ENCODE assay signal across 8 cellular contexts in genomic region chr20:34871966-34872603, GRCh38. TPM values are rescaled to one million over a fixed set of nuclear protein-coding genes. Genes with fewer than 3 reads are reported as not detected.
DNase-seq lines count a peak whose midpoint lies in the region; ATAC-seq and TF ChIP-seq lines count a peak whose summit lies in the region.

No MANE protein-coding gene starts in this region.

- H3K27me3 Mint-ChIP-seq in activated naive CD4-positive, alpha-beta T cell treated with anti-CD3 and anti-CD28 coated beads, Interleukin-2, amount 50 U/mL, for 24 hours = no peaks in the 10 kb centered on the region
- peaks cover 3% of the 10 kb centered on the region for H3K27me3 Mint-ChIP-seq in type B pancreatic cell

- peak overlapping the region; percentile 84 for H3K27ac Mint-ChIP-seq in activated naive CD4-positive, alpha-beta T cell treated with anti-CD3 and anti-CD28 coated beads, Interleukin-2, amount 50 U/mL, for 24 hours
- H3K27ac Mint-ChIP-seq in activated naive CD4-positive, alpha-beta T cell treated with anti-CD3 and anti-CD28 coated beads, Interleukin-2, amount 50 U/mL, for 72 hours = peak overlapping the region in 1 of 2 donors; percentile 82
- H3K27ac Mint-ChIP-seq in type B pancreatic cell = peak overlapping the region; percentile 65

- peak overlapping the region; percentile 62 for H3K4me3 ChIP-seq in astrocyte of the spinal cord (ENCODE audit: low read depth, low read length)

- peaks cover 67% of the 10 kb centered on the region for H3K4me1 Mint-ChIP-seq in activated naive CD4-positive, alpha-beta T cell treated with anti-CD3 and anti-CD28 coated beads, Interleukin-2, amount 50 U/mL, for 24 hours
- peaks cover 45% of the 10 kb centered on the region for H3K4me1 Mint-ChIP-seq in type B pancreatic cell (ENCODE audit: unreplicated experiment)

- TF ChIP-seq CTCF in astrocyte of the spinal cord (IDR thresholded peaks at IDR 0.05; ENCODE audit: low read depth, low read length) = no peak
- TF ChIP-seq CTCF in type B pancreatic cell (conservative IDR thresholded peaks at IDR 0.05) = no peak

- H3K36me3 Mint-ChIP-seq in activated naive CD4-positive, alpha-beta T cell treated with anti-CD3 and anti-CD28 coated beads, Interleukin-2, amount 50 U/mL, for 24 hours = peaks cover 2% of the 10 kb centered on the region
- H3K36me3 Mint-ChIP-seq in activated naive CD4-positive, alpha-beta T cell treated with anti-CD3 and anti-CD28 coated beads, Interleukin-2, amount 50 U/mL, for 72 hours = peaks cover 0 to 5% of the 10 kb centered on the region in 2 donors
- peaks cover 10% of the 10 kb centered on the region for H3K36me3 Mint-ChIP-seq in type B pancreatic cell

- peak overlapping the region; percentile 92 for H3K4me3 Mint-ChIP-seq in activated naive CD4-positive, alpha-beta T cell treated with anti-CD3 and anti-CD28 coated beads, Interleukin-2, amount 50 U/mL, for 24 hours
- H3K4me3 Mint-ChIP-seq in type B pancreatic cell = peak overlapping the region; percentile 96

- ATAC-seq in activated naive CD4-positive, alpha-beta T cell treated with anti-CD3 and anti-CD28 coated beads, Interleukin-2, amount 50 U/mL, for 72 hours = no peak
- ATAC-seq in GM19455 (IDR thresholded peaks at IDR 0.05; ENCODE audit: unreplicated experiment) = no peak
- no peak for ATAC-seq in HG03045 (IDR thresholded peaks at IDR 0.05; ENCODE audit: unreplicated experiment)

- in situ Hi-C loops in astrocyte of the spinal cord (cut with HindIII; ENCODE audit: low sequenced_read_pairs) = no loop called here

- H3K9me3 Mint-ChIP-seq in activated naive CD4-positive, alpha-beta T cell treated with anti-CD3 and anti-CD28 coated beads, Interleukin-2, amount 50 U/mL, for 24 hours = no peaks in the 10 kb centered on the region
- H3K9me3 Mint-ChIP-seq in activated naive CD4-positive, alpha-beta T cell treated with anti-CD3 and anti-CD28 coated beads, Interleukin-2, amount 50 U/mL, for 72 hours = no peaks in the 10 kb centered on the region
- H3K9me3 Mint-ChIP-seq in type B pancreatic cell = no peaks in the 10 kb centered on the region

- no peak for DNase-seq in activated naive CD4-positive, alpha-beta T cell treated with anti-CD3 and anti-CD28 coated beads, Interleukin-2, amount 50 U/mL, for 72 hours (ENCODE audit: low spot score in 2 of 2)
- no peak for DNase-seq in astrocyte of the spinal cord (ENCODE audit: low read depth, low spot score)
- DNase-seq in medulla oblongata (ENCODE audit: extremely low spot score) = peak; percentile 12
- no peak for DNase-seq in type B pancreatic cell (ENCODE audit: extremely low spot score, unreplicated experiment)
- no peak for DNase-seq in D341Med (ENCODE audit: low spot score)

RNA-seq across cellular contexts. Expression of gene GGT7, which starts 0.6 kb away (rescaled TPM):
- total RNA-seq in activated naive CD4-positive, alpha-beta T cell treated with anti-CD3 and anti-CD28 coated beads, Interleukin-2, amount 50 U/mL, for 72 hours = 10 to 100 TPM; 15.8 to 22.4 TPM
- 34.3 and 62.7 TPM in 2 replicates for total RNA-seq in type B pancreatic cell (ENCODE audit: low replicate concordance)

RNA-seq across cellular contexts. Expression of gene ACSS2, which starts 4.3 kb away (rescaled TPM):
- 10 to 100 TPM; 36.0 to 71.7 TPM for total RNA-seq in activated naive CD4-positive, alpha-beta T cell treated with anti-CD3 and anti-CD28 coated beads, Interleukin-2, amount 50 U/mL, for 72 hours
- total RNA-seq in type B pancreatic cell (ENCODE audit: low replicate concordance) = 59.2 and 76.3 TPM in 2 replicates

RNA-seq across cellular contexts. Expression of gene NCOA6, which starts 46.6 kb away (rescaled TPM):
- total RNA-seq in activated naive CD4-positive, alpha-beta T cell treated with anti-CD3 and anti-CD28 coated beads, Interleukin-2, amount 50 U/mL, for 72 hours = 10 to 100 TPM; 20.4 to 24.1 TPM
- total RNA-seq in type B pancreatic cell (ENCODE audit: low replicate concordance) = 53.9 and 59.5 TPM in 2 replicates
